In the genomic region with DNA sequence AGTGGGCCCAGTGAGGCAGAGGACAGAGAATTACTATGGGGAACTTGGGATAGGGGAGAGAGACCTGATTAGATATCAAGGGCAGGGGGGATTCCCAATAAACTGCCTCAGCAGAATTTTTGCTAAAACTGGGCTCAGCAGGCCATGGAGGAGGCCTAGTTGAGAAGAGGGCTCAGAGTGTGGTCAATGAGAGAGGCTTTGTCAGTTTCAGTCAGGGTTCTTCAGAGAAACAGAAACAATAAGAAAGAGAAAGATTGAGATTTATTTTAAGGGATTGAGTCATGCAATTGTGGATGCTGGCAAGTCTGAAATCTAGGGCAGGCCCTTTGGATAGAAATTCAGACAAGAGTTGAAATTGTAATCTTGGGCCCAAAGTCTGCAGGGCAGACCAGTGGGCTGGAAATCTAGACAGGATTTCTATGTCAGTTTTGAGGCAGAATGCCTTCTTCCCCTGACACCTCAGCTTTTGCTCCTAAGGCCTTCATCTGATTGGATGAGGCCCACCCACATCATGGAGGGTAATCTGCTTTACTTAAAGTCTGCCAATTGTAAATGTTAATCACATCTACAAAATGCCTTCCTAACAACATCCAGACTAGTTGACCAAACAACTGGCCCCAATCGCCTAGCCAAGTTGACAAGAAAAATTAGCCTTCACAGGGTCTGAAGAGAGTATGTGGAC, we compare ENCODE assay signal across 13 cellular contexts. TPM values are rescaled to one million over a fixed set of nuclear protein-coding genes. Genes with fewer than 3 reads are reported as not detected.
DNase-seq lines count a peak whose midpoint lies in the region; ATAC-seq lines count a peak whose summit lies in the region.
"Had no signal": no experiment of that assay in that cellular context is flagged by ENCODE, and none has a peak within 500 bp of the region (broad histone marks: within the 10 kb centered on the region; RNA-seq: fewer than 3 reads in every experiment).

No MANE protein-coding gene starts in this region.

- H3K36me3 Mint-ChIP-seq in activated CD4-positive, alpha-beta memory T cell treated with anti-CD3 and anti-CD28 coated beads for 36 hours, result no peaks in the 10 kb centered on the region
- H3K36me3 Mint-ChIP-seq in activated CD4-positive, alpha-beta memory T cell treated with anti-CD3 and anti-CD28 coated beads, Interleukin-2, amount 10 ng/mL, durations not matched to agents 7 days and 5 days (ENCODE audit: low read depth), result no peaks in the 10 kb centered on the region
- H3K36me3 Mint-ChIP-seq in stimulated activated effector memory CD8-positive, alpha-beta T cell treated with anti-CD3 and anti-CD28 coated beads, Interleukin-12 subunit alpha, Interleukin-12 subunit beta, amount 100 ng/mL, for 72 hours, result no peaks in the 10 kb centered on the region

- peaks cover 4% of the 10 kb centered on the region for H3K27me3 Mint-ChIP-seq in activated CD4-positive, alpha-beta memory T cell treated with anti-CD3 and anti-CD28 coated beads for 36 hours
- peaks cover 16% of the 10 kb centered on the region for H3K27me3 Mint-ChIP-seq in activated CD4-positive, alpha-beta memory T cell treated with anti-CD3 and anti-CD28 coated beads, Interleukin-2, amount 10 ng/mL, durations not matched to agents 7 days and 5 days

- H3K4me1 Mint-ChIP-seq in activated CD4-positive, alpha-beta memory T cell treated with anti-CD3 and anti-CD28 coated beads for 36 hours (ENCODE audit: low read depth), result peaks cover 20% of the 10 kb centered on the region
- peaks cover 25% of the 10 kb centered on the region for H3K4me1 Mint-ChIP-seq in activated CD4-positive, alpha-beta memory T cell treated with anti-CD3 and anti-CD28 coated beads, Interleukin-2, amount 10 ng/mL, durations not matched to agents 7 days and 5 days
- H3K4me1 Mint-ChIP-seq in stimulated activated effector memory CD8-positive, alpha-beta T cell treated with anti-CD3 and anti-CD28 coated beads, Interleukin-12 subunit alpha, Interleukin-12 subunit beta, amount 100 ng/mL, for 72 hours, result peaks cover 19% of the 10 kb centered on the region

- intact Hi-C loops in activated CD4-positive, alpha-beta memory T cell treated with anti-CD3 and anti-CD28 coated beads for 36 hours (cut with micrococcal nuclease), result no loop called here

- no peaks in the 10 kb centered on the region for H3K9me3 Mint-ChIP-seq in activated CD4-positive, alpha-beta memory T cell treated with anti-CD3 and anti-CD28 coated beads for 36 hours
- H3K9me3 Mint-ChIP-seq in activated CD4-positive, alpha-beta memory T cell treated with anti-CD3 and anti-CD28 coated beads, Interleukin-2, amount 10 ng/mL, durations not matched to agents 7 days and 5 days, result no peaks in the 10 kb centered on the region
- no peaks in the 10 kb centered on the region for H3K9me3 Mint-ChIP-seq in stimulated activated effector memory CD8-positive, alpha-beta T cell treated with anti-CD3 and anti-CD28 coated beads, Interleukin-12 subunit alpha, Interleukin-12 subunit beta, amount 100 ng/mL, for 72 hours

- no peak overlapping the region for H3K4me3 Mint-ChIP-seq in activated CD4-positive, alpha-beta memory T cell treated with anti-CD3 and anti-CD28 coated beads for 36 hours
- H3K4me3 Mint-ChIP-seq in activated CD4-positive, alpha-beta memory T cell treated with anti-CD3 and anti-CD28 coated beads, Interleukin-2, amount 10 ng/mL, durations not matched to agents 7 days and 5 days, result no peak overlapping the region
- H3K4me3 Mint-ChIP-seq in stimulated activated effector memory CD8-positive, alpha-beta T cell treated with anti-CD3 and anti-CD28 coated beads, Interleukin-12 subunit alpha, Interleukin-12 subunit beta, amount 100 ng/mL, for 72 hours, result no peak overlapping the region

- DNase-seq in activated CD4-positive, alpha-beta memory T cell treated with anti-CD3 and anti-CD28 coated beads for 36 hours, result peak; percentile 35
- no peak for DNase-seq in activated CD4-positive, alpha-beta memory T cell treated with anti-CD3 and anti-CD28 coated beads, Interleukin-2, amount 10 ng/mL, durations not matched to agents 7 days and 5 days
- DNase-seq in stimulated activated effector memory CD8-positive, alpha-beta T cell treated with anti-CD3 and anti-CD28 coated beads, Interleukin-12 subunit alpha, Interleukin-12 subunit beta, amount 100 ng/mL, for 72 hours (ENCODE audit: low spot score in 2 of 2), result no peak
- no peak for DNase-seq in SK-N-DZ (ENCODE audit: low spot score)
- DNase-seq in amniotic stem cell (lab: John Stamatoyannopoulos, UW), result no peak
- no peak for DNase-seq in hypothalamus (lab: John Stamatoyannopoulos, UW)
- DNase-seq: DND-41, left cardiac atrium, NCI-H2081 had no signal

- H3K27ac Mint-ChIP-seq in activated CD4-positive, alpha-beta memory T cell treated with anti-CD3 and anti-CD28 coated beads for 36 hours, result no peak overlapping the region
- no peak overlapping the region for H3K27ac Mint-ChIP-seq in activated CD4-positive, alpha-beta memory T cell treated with anti-CD3 and anti-CD28 coated beads, Interleukin-2, amount 10 ng/mL, durations not matched to agents 7 days and 5 days
- H3K27ac Mint-ChIP-seq in stimulated activated effector memory CD8-positive, alpha-beta T cell treated with anti-CD3 and anti-CD28 coated beads, Interleukin-12 subunit alpha, Interleukin-12 subunit beta, amount 100 ng/mL, for 72 hours, result no peak overlapping the region
- H3K27ac Mint-ChIP-seq: progenitor cell of endocrine pancreas had no signal

- POLR2A ChIA-PET in activated CD4-positive, alpha-beta memory T cell treated with anti-CD3 and anti-CD28 coated beads for 36 hours (lab: Charles Lee), result no interaction called here
- POLR2A ChIA-PET in activated CD4-positive, alpha-beta memory T cell treated with anti-CD3 and anti-CD28 coated beads, Interleukin-2, amount 10 ng/mL, durations not matched to agents 7 days and 5 days (lab: Charles Lee), result no interaction called here

- CTCF ChIA-PET in activated CD4-positive, alpha-beta memory T cell treated with anti-CD3 and anti-CD28 coated beads for 36 hours (lab: Charles Lee), result no interaction called here
- CTCF ChIA-PET in activated CD4-positive, alpha-beta memory T cell treated with anti-CD3 and anti-CD28 coated beads, Interleukin-2, amount 10 ng/mL, durations not matched to agents 7 days and 5 days (lab: Charles Lee), result no interaction called here

- ATAC-seq in GM21786 (IDR thresholded peaks at IDR 0.05; ENCODE audit: unreplicated experiment) (peak; percentile 72), HG03442 (IDR thresholded peaks at IDR 0.05; ENCODE audit: unreplicated experiment) (peak; percentile 74)
- ATAC-seq in stimulated activated effector memory CD8-positive, alpha-beta T cell treated with anti-CD3 and anti-CD28 coated beads, Interleukin-12 subunit alpha, Interleukin-12 subunit beta, amount 100 ng/mL, for 72 hours, result peak; percentile 80
- ATAC-seq: left cardiac atrium had no signal

RNA-seq across cellular contexts. Expression of gene CCSER2, which starts 33.5 kb away (rescaled TPM):
- 10 to 100 TPM; 69.8 to 73.5 TPM for total RNA-seq in activated CD4-positive, alpha-beta memory T cell treated with anti-CD3 and anti-CD28 coated beads for 36 hours
- total RNA-seq in activated CD4-positive, alpha-beta memory T cell treated with anti-CD3 and anti-CD28 coated beads, Interleukin-2, amount 10 ng/mL, durations not matched to agents 7 days and 5 days, result 10 to 100 TPM; 80.2 to 87.9 TPM
- polyA plus RNA-seq in SK-N-DZ (2014; cell fraction: cytosol; rRNA removed), result 12.6 and 14.2 TPM in 2 replicates
- polyA plus RNA-seq in SK-N-DZ (2014; cell fraction: nucleus; rRNA removed), result 8.4 and 10.2 TPM in 2 replicates

RNA-seq across cellular contexts. Expression of gene RGR, which starts 50.1 kb away (rescaled TPM):
- total RNA-seq in activated CD4-positive, alpha-beta memory T cell treated with anti-CD3 and anti-CD28 coated beads for 36 hours, result not detected
- not detected for total RNA-seq in activated CD4-positive, alpha-beta memory T cell treated with anti-CD3 and anti-CD28 coated beads, Interleukin-2, amount 10 ng/mL, durations not matched to agents 7 days and 5 days
- polyA plus RNA-seq in SK-N-DZ (2014; cell fraction: cytosol; rRNA removed), result not detected in 2 replicates
- polyA plus RNA-seq in SK-N-DZ (2014; cell fraction: nucleus; rRNA removed), result not detected in 2 replicates
- total RNA-seq: progenitor cell of endocrine pancreas had no signal

RNA-seq across cellular contexts. Expression of gene LRIT1, which starts 53.6 kb away (rescaled TPM):
- not detected for total RNA-seq in activated CD4-positive, alpha-beta memory T cell treated with anti-CD3 and anti-CD28 coated beads for 36 hours
- total RNA-seq in activated CD4-positive, alpha-beta memory T cell treated with anti-CD3 and anti-CD28 coated beads, Interleukin-2, amount 10 ng/mL, durations not matched to agents 7 days and 5 days, result not detected
- not detected in 2 replicates for polyA plus RNA-seq in SK-N-DZ (2014; cell fraction: cytosol; rRNA removed)
- polyA plus RNA-seq in SK-N-DZ (2014; cell fraction: nucleus; rRNA removed), result not detected in 2 replicates
- total RNA-seq: left cardiac atrium, progenitor cell of endocrine pancreas, urinary bladder had no signal
- polyA plus RNA-seq: urinary bladder had no signal
